ENCODE assay signal across 1 cellular context in the genomic region with DNA sequence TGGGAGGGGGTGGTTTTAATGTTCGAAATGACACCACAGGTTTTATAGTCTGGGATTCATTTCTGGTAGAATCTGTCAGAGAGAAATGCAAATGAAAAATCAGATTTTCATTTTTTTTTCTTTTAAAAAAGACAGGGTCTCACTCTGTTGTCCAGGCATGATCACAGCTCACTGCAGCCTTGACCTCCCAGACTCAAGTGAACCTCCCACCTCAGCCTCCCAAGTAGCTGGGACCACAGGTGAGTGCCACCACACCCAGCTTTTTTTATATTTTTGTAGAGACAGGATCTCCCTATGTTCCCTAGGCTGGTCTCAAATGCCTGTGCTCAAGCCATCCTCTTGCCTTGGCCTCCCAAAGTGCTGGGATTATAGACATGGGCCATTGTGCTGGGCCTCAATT.
TF ChIP-seq lines count a peak whose summit lies in the region.

No MANE protein-coding gene starts in this region.

TF ChIP-seq in WTC11, 78 proteins besides CTCF, POLR2A, EP300 and RAD21:
- TF ChIP-seq ZNF425 (CRISPR knock-in tag; conservative IDR thresholded peaks at IDR 0.05) (no peak), ZSCAN18 (CRISPR knock-in tag; IDR thresholded peaks at IDR 0.05) (no peak), ATF3 (CRISPR knock-in tag; conservative IDR thresholded peaks at IDR 0.05) (no peak), ELF4 (CRISPR knock-in tag; IDR thresholded peaks at IDR 0.05; ENCODE audit: low read depth) (no peak)
- TF ChIP-seq, protein P1, sequence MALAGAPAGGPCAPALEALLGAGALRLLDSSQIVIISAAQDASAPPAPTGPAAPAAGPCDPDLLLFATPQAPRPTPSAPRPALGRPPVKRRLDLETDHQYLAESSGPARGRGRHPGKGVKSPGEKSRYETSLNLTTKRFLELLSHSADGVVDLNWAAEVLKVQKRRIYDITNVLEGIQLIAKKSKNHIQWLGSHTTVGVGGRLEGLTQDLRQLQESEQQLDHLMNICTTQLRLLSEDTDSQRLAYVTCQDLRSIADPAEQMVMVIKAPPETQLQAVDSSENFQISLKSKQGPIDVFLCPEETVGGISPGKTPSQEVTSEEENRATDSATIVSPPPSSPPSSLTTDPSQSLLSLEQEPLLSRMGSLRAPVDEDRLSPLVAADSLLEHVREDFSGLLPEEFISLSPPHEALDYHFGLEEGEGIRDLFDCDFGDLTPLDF (CRISPR knock-in tag; IDR thresholded peaks at IDR 0.05): no peak
- TF ChIP-seq, protein P2, sequence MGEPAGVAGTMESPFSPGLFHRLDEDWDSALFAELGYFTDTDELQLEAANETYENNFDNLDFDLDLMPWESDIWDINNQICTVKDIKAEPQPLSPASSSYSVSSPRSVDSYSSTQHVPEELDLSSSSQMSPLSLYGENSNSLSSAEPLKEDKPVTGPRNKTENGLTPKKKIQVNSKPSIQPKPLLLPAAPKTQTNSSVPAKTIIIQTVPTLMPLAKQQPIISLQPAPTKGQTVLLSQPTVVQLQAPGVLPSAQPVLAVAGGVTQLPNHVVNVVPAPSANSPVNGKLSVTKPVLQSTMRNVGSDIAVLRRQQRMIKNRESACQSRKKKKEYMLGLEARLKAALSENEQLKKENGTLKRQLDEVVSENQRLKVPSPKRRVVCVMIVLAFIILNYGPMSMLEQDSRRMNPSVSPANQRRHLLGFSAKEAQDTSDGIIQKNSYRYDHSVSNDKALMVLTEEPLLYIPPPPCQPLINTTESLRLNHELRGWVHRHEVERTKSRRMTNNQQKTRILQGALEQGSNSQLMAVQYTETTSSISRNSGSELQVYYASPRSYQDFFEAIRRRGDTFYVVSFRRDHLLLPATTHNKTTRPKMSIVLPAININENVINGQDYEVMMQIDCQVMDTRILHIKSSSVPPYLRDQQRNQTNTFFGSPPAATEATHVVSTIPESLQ (CRISPR knock-in tag; IDR thresholded peaks at IDR 0.05): no peak
TF ChIP-seq in WTC11: peak in this region for 0.
